8 cellular contexts compared by ENCODE assay signal in genomic region chr19:17075035-17075859, GRCh38.
DNase-seq lines count a peak whose midpoint lies in the region; ATAC-seq and TF ChIP-seq lines count a peak whose summit lies in the region.

HAUS8 (minus strand) TSS chr19:17075452; CDS start chr19:17075422, 30 bp downstream.
MYO9B (plus strand) TSS chr19:17075777; CDS start chr19:17101718, 25,941 bp downstream.

- peak; percentile 95 for DNase-seq in DMS114 treated with DMSO at 0.1 percent for 48 hours (lab: John Stamatoyannopoulos, UW; ENCODE audit: unreplicated experiment)
- DNase-seq in OCI-M2 (lab: John Stamatoyannopoulos, UW; ENCODE audit: unreplicated experiment): peak; percentile 99
- DNase-seq in activated T-cell treated with anti-CD3 and anti-CD28 coated beads for 24 hours (ENCODE audit: low read depth): peak; percentile 99
- DNase-seq in epidermal melanocyte (ENCODE audit: insufficient read length, low spot score): peak; percentile 90
- peak; percentile 99 for DNase-seq in middle frontal gyrus (ENCODE audit: extremely low spot score, low spot score)
- peak; percentile 98 to 99 for DNase-seq in stimulated activated CD8-positive, alpha-beta memory T cell treated with anti-CD3 and anti-CD28 coated beads, Interleukin-2, amount 100 ng/mL, for 1 hour (ENCODE audit: low read depth in 2 of 2)

- no peak for TF ChIP-seq RAD21 in Ishikawa (IDR thresholded peaks at IDR 0.05; ENCODE audit: low read depth)

- peak; percentile 66 for ATAC-seq in GM21576 (IDR thresholded peaks at IDR 0.05; ENCODE audit: unreplicated experiment)

- TF ChIP-seq EP300 in Ishikawa (IDR thresholded peaks at IDR 0.05; ENCODE audit: borderline replicate concordance): peak; percentile 54; the same call in 1 of the 2 replicates

TF ChIP-seq in Ishikawa, 13 proteins besides CTCF, POLR2A, EP300 and RAD21:
- TF ChIP-seq EGR1 (IDR thresholded peaks at IDR 0.05) (0 out of 2 replicates have a peak, but pooled peaks have one; percentile 41), TCF12 (IDR thresholded peaks at IDR 0.05; ENCODE audit: low read depth) (0 out of 2 replicates have a peak, but pooled peaks have one; percentile 38), USF1 (IDR thresholded peaks at IDR 0.05) (0 out of 2 replicates have a peak, but pooled peaks have one; percentile 18), TAF1 (IDR thresholded peaks at IDR 0.05; ENCODE audit: low read depth) (peak; percentile 99), FOXM1 (IDR thresholded peaks at IDR 0.05; ENCODE audit: borderline replicate concordance, low read depth) (peak; percentile 55; the same call in 1 of the 2 replicates), TEAD4 (IDR thresholded peaks at IDR 0.05) (no peak; the same call in 1 of the 2 replicates), CEBPB (IDR thresholded peaks at IDR 0.05) (no peak), ZBTB7A (IDR thresholded peaks at IDR 0.05; ENCODE audit: low read depth) (peak; percentile 72; the same call in 1 of the 2 replicates), NFIC (IDR thresholded peaks at IDR 0.05) (no peak; the same call in 1 of the 2 replicates), YY1 (IDR thresholded peaks at IDR 0.05; ENCODE audit: low read depth) (peak; percentile 92), CREB1 (IDR thresholded peaks at IDR 0.05; ENCODE audit: low read depth) (peak; percentile 50; the same call in 1 of the 2 replicates)
- TF ChIP-seq, protein P1, sequence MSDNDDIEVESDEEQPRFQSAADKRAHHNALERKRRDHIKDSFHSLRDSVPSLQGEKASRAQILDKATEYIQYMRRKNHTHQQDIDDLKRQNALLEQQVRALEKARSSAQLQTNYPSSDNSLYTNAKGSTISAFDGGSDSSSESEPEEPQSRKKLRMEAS (IDR thresholded peaks at IDR 0.05): peak; percentile 88
- TF ChIP-seq, protein P2, sequence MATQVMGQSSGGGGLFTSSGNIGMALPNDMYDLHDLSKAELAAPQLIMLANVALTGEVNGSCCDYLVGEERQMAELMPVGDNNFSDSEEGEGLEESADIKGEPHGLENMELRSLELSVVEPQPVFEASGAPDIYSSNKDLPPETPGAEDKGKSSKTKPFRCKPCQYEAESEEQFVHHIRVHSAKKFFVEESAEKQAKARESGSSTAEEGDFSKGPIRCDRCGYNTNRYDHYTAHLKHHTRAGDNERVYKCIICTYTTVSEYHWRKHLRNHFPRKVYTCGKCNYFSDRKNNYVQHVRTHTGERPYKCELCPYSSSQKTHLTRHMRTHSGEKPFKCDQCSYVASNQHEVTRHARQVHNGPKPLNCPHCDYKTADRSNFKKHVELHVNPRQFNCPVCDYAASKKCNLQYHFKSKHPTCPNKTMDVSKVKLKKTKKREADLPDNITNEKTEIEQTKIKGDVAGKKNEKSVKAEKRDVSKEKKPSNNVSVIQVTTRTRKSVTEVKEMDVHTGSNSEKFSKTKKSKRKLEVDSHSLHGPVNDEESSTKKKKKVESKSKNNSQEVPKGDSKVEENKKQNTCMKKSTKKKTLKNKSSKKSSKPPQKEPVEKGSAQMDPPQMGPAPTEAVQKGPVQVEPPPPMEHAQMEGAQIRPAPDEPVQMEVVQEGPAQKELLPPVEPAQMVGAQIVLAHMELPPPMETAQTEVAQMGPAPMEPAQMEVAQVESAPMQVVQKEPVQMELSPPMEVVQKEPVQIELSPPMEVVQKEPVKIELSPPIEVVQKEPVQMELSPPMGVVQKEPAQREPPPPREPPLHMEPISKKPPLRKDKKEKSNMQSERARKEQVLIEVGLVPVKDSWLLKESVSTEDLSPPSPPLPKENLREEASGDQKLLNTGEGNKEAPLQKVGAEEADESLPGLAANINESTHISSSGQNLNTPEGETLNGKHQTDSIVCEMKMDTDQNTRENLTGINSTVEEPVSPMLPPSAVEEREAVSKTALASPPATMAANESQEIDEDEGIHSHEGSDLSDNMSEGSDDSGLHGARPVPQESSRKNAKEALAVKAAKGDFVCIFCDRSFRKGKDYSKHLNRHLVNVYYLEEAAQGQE (IDR thresholded peaks at IDR 0.05; ENCODE audit: low read depth): no peak

Comparison
In these comparisons a context has a peak if more than half of its experiments do, and no peak if none do; other contexts are left out.
1. Peak in every context shown above with its lines: DNase-seq and ATAC-seq.